35 cellular contexts compared by ENCODE assay signal in genomic region chr3:188643736-188644135, GRCh38.
"Had no signal": no experiment of that assay in that cellular context is flagged by ENCODE, and none has a peak within 500 bp of the region (broad histone marks: within the 10 kb centered on the region; RNA-seq: fewer than 3 reads in every experiment).

No MANE protein-coding gene starts in this region.

- H3K27ac ChIP-seq: adrenal gland, body of pancreas, brain microvascular endothelial cell, breast epithelium, VCaP had no signal

- DNase-seq: activated B cell treated with CpG ODN at 0.5 μM for 24 hours; activated CD4-positive, alpha-beta memory T cell treated with anti-CD3 and anti-CD28 coated beads for 36 hours; activated CD4-positive, alpha-beta T cell treated with anti-CD3 and anti-CD28 coated beads for 4 hours; activated CD4-positive, alpha-beta T cell treated with anti-CD3 and anti-CD28 coated beads, Interleukin-2, amount 10 ng/mL, durations not matched to agents 24 days and 14 days; activated CD4-positive, alpha-beta T cell treated with anti-CD3 and anti-CD28 coated beads, Interleukin-2, amount 50 U/mL, for 1 hour; activated CD4-positive, alpha-beta T cell treated with anti-CD3 and anti-CD28 coated beads, Interleukin-2, amount 50 U/mL, for 4 hours; activated CD4-positive, CD25-positive, alpha-beta regulatory T cell treated with anti-CD3 and anti-CD28 coated beads, Interleukin-2, amount 50 U/mL, for 72 hours; activated CD8-positive, alpha-beta memory T cell treated with anti-CD3 and anti-CD28 coated beads, Interleukin-2, amount 50 U/mL, for 4 hours; activated CD8-positive, alpha-beta T cell treated with anti-CD3 and anti-CD28 coated beads for 36 hours; activated effector memory CD4-positive, alpha-beta T cell treated with anti-CD3 and anti-CD28 coated beads, Interleukin-2, amount 50 U/mL, for 16 hours; activated gamma-delta T cell treated with Interleukin-2 at 50 U/mL for 16 hours; activated naive CD4-positive, alpha-beta T cell; activated naive CD4-positive, alpha-beta T cell treated with anti-CD3 and anti-CD28 coated beads for 36 hours; activated naive CD4-positive, alpha-beta T cell treated with anti-CD3 and anti-CD28 coated beads, Interleukin-2, amount 50 U/mL, for 16 hours; activated naive CD8-positive, alpha-beta T cell treated with anti-CD3 and anti-CD28 coated beads for 36 hours; activated T-cell treated with anti-CD3 and anti-CD28 coated beads for 4 hours; activated T-cell treated with anti-CD3 and anti-CD28 coated beads, Interleukin-2, amount 50 U/mL, for 1 hour; activated T-cell treated with anti-CD3 and anti-CD28 coated beads, Interleukin-2, amount 50 U/mL, for 4 hours; activated T-cell treated with anti-CD3 and anti-CD28 coated beads, Interleukin-2, amount 50 U/mL, for 72 hours; adrenal gland; amniotic stem cell; aorta; body of pancreas; brain microvascular endothelial cell; central memory CD4-positive, alpha-beta T cell; T-helper 1 cell; T-helper 2 cell; T-helper 9 cell had no signal

- H3K4me1 Mint-ChIP-seq: activated CD4-positive, alpha-beta T cell treated with anti-CD3 and anti-CD28 coated beads, Interleukin-2, amount 10 ng/mL, durations not matched to agents 24 days and 14 days; activated T-helper 17 cell treated with anti-CD3 and anti-CD28 coated beads, Interleukin-2, amount 50 U/mL, for 72 hours had no signal

- H3K9me3 Mint-ChIP-seq: activated B cell treated with CpG ODN at 0.5 μM for 24 hours; activated CD4-positive, alpha-beta T cell treated with anti-CD3 and anti-CD28 coated beads, Interleukin-2, amount 10 ng/mL, durations not matched to agents 24 days and 14 days; activated naive CD4-positive, alpha-beta T cell treated with anti-CD3 and anti-CD28 coated beads, Interleukin-2, amount 50 U/mL, for 72 hours; activated T-cell treated with anti-CD3 and anti-CD28 coated beads, Interleukin-2, amount 50 U/mL, for 4 hours; activated T-cell treated with anti-CD3 and anti-CD28 coated beads, Interleukin-2, amount 50 U/mL, for 72 hours; activated T-helper 1 cell treated with anti-CD3 and anti-CD28 coated beads, Interleukin-12 subunit alpha, Interleukin-12 subunit beta, Interleukin-2, Interleukin-4 antibody, amounts not matched to agents 30 ng/mL and 10 ng/mL and 1 ng/mL, durations not matched to agents 14 hours and 24 hours and 36 hours; activated T-helper 17 cell treated with anti-CD3 and anti-CD28 coated beads, Interleukin-2, amount 50 U/mL, for 72 hours; T-helper 1 cell treated with Interleukin-12 subunit alpha and Interleukin-12 subunit beta and Interleukin-4 antibody, amounts not matched to agents 30 μg/mL and 1 μg/mL, for 36 hours; T-helper 2 cell treated with Interferon-gamma antibody and Interleukin-4, amounts not matched to agents 5 μg/mL and 100 μg/mL, for 36 hours had no signal

- H3K27ac Mint-ChIP-seq: activated B cell treated with CpG ODN at 0.5 μM for 24 hours; activated CD4-positive, alpha-beta memory T cell treated with anti-CD3 and anti-CD28 coated beads for 36 hours; activated CD4-positive, alpha-beta T cell treated with anti-CD3 and anti-CD28 coated beads, Interleukin-2, amount 10 ng/mL, durations not matched to agents 24 days and 14 days; activated CD8-positive, alpha-beta T cell treated with anti-CD3 and anti-CD28 coated beads for 36 hours; activated naive CD4-positive, alpha-beta T cell treated with anti-CD3 and anti-CD28 coated beads for 36 hours; activated naive CD4-positive, alpha-beta T cell treated with anti-CD3 and anti-CD28 coated beads, Interleukin-2, amount 50 U/mL, for 72 hours; activated naive CD8-positive, alpha-beta T cell treated with anti-CD3 and anti-CD28 coated beads for 36 hours; activated T-cell treated with anti-CD3 and anti-CD28 coated beads, Interleukin-2, amount 50 U/mL, for 72 hours; activated T-helper 1 cell treated with anti-CD3 and anti-CD28 coated beads, Interleukin-12 subunit alpha, Interleukin-12 subunit beta, Interleukin-2, Interleukin-4 antibody, amounts not matched to agents 30 ng/mL and 10 ng/mL and 1 ng/mL, durations not matched to agents 14 hours and 24 hours and 36 hours; activated T-helper 17 cell treated with anti-CD3 and anti-CD28 coated beads, Interleukin-2, amount 50 U/mL, for 72 hours; T-helper 1 cell treated with Interleukin-12 subunit alpha and Interleukin-12 subunit beta and Interleukin-4 antibody, amounts not matched to agents 30 μg/mL and 1 μg/mL, for 36 hours; T-helper 2 cell treated with Interferon-gamma antibody and Interleukin-4, amounts not matched to agents 5 μg/mL and 100 μg/mL, for 36 hours had no signal

- H3K4me1 ChIP-seq: body of pancreas, breast epithelium had no signal

- H3K36me3 Mint-ChIP-seq: activated naive CD4-positive, alpha-beta T cell treated with anti-CD3 and anti-CD28 coated beads, Interleukin-2, amount 50 U/mL, for 72 hours; activated naive CD8-positive, alpha-beta T cell treated with anti-CD3 and anti-CD28 coated beads for 36 hours had no signal

- H3K27me3 ChIP-seq: adrenal gland, body of pancreas, brain microvascular endothelial cell, breast epithelium had no signal

- ATAC-seq: activated CD8-positive, alpha-beta T cell treated with anti-CD3 and anti-CD28 coated beads for 36 hours; activated naive CD4-positive, alpha-beta T cell treated with anti-CD3 and anti-CD28 coated beads, Interleukin-2, amount 50 U/mL, for 72 hours; activated T-cell treated with anti-CD3 and anti-CD28 coated beads, Interleukin-2, amount 50 U/mL, for 4 hours; activated T-cell treated with anti-CD3 and anti-CD28 coated beads, Interleukin-2, amount 50 U/mL, for 72 hours; activated T-helper 17 cell treated with anti-CD3 and anti-CD28 coated beads, Interleukin-2, amount 50 U/mL, for 72 hours; body of pancreas had no signal

- H3K27me3 Mint-ChIP-seq: activated B cell treated with CpG ODN at 0.5 μM for 24 hours; activated CD4-positive, alpha-beta memory T cell treated with anti-CD3 and anti-CD28 coated beads for 36 hours; activated CD4-positive, alpha-beta T cell treated with anti-CD3 and anti-CD28 coated beads, Interleukin-2, amount 10 ng/mL, durations not matched to agents 24 days and 14 days; activated CD8-positive, alpha-beta T cell treated with anti-CD3 and anti-CD28 coated beads for 36 hours; activated naive CD8-positive, alpha-beta T cell treated with anti-CD3 and anti-CD28 coated beads for 36 hours; activated T-helper 17 cell treated with anti-CD3 and anti-CD28 coated beads, Interleukin-2, amount 50 U/mL, for 72 hours had no signal

- H3K4me3 ChIP-seq: adrenal gland, body of pancreas, breast epithelium had no signal

- H3K4me3 Mint-ChIP-seq: activated B cell treated with CpG ODN at 0.5 μM for 24 hours; activated CD4-positive, alpha-beta memory T cell treated with anti-CD3 and anti-CD28 coated beads for 36 hours; activated CD4-positive, alpha-beta T cell treated with anti-CD3 and anti-CD28 coated beads, Interleukin-2, amount 10 ng/mL, durations not matched to agents 24 days and 14 days; activated CD8-positive, alpha-beta T cell treated with anti-CD3 and anti-CD28 coated beads for 36 hours; activated naive CD4-positive, alpha-beta T cell treated with anti-CD3 and anti-CD28 coated beads for 36 hours; activated naive CD8-positive, alpha-beta T cell treated with anti-CD3 and anti-CD28 coated beads for 36 hours; activated T-cell treated with anti-CD3 and anti-CD28 coated beads, Interleukin-2, amount 50 U/mL, for 4 hours; activated T-cell treated with anti-CD3 and anti-CD28 coated beads, Interleukin-2, amount 50 U/mL, for 72 hours; activated T-helper 1 cell treated with anti-CD3 and anti-CD28 coated beads, Interleukin-12 subunit alpha, Interleukin-12 subunit beta, Interleukin-2, Interleukin-4 antibody, amounts not matched to agents 30 ng/mL and 10 ng/mL and 1 ng/mL, durations not matched to agents 14 hours and 24 hours and 36 hours; activated T-helper 17 cell treated with anti-CD3 and anti-CD28 coated beads, Interleukin-2, amount 50 U/mL, for 72 hours; T-helper 1 cell treated with Interleukin-12 subunit alpha and Interleukin-12 subunit beta and Interleukin-4 antibody, amounts not matched to agents 30 μg/mL and 1 μg/mL, for 36 hours; T-helper 2 cell treated with Interferon-gamma antibody and Interleukin-4, amounts not matched to agents 5 μg/mL and 100 μg/mL, for 36 hours had no signal

- H3K36me3 ChIP-seq: adrenal gland, brain microvascular endothelial cell, breast epithelium had no signal

- H3K9me3 ChIP-seq: adrenal gland, body of pancreas, breast epithelium had no signal
